In genomic region chr13:46181799-46182490, GRCh38 we compare ENCODE assay signal across 1 cellular context.
TF ChIP-seq lines count a peak whose summit lies in the region.

A gene with protein sequence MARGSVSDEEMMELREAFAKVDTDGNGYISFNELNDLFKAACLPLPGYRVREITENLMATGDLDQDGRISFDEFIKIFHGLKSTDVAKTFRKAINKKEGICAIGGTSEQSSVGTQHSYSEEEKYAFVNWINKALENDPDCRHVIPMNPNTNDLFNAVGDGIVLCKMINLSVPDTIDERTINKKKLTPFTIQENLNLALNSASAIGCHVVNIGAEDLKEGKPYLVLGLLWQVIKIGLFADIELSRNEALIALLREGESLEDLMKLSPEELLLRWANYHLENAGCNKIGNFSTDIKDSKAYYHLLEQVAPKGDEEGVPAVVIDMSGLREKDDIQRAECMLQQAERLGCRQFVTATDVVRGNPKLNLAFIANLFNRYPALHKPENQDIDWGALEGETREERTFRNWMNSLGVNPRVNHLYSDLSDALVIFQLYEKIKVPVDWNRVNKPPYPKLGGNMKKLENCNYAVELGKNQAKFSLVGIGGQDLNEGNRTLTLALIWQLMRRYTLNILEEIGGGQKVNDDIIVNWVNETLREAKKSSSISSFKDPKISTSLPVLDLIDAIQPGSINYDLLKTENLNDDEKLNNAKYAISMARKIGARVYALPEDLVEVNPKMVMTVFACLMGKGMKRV (minus strand): TSS chr13:46182177. CDS start chr13:46159662, 22,515 bp downstream.

TF ChIP-seq in K562, 482 proteins besides CTCF, POLR2A, EP300 and RAD21 (continued from another document):
- TF ChIP-seq PBX2 (CRISPR knock-in tag; IDR thresholded peaks at IDR 0.05; ENCODE audit: low read depth), result no peak
- peak; percentile 44 for TF ChIP-seq PBX2 (tag; conservative IDR thresholded peaks at IDR 0.05; ENCODE audit: low read depth)
- TF ChIP-seq RAD51 (IDR thresholded peaks at IDR 0.05; ENCODE audit: borderline replicate concordance, low read depth), result peak; percentile 47; the same call in 1 of the 2 replicates
- TF ChIP-seq ZNF57 (CRISPR knock-in tag; IDR thresholded peaks at IDR 0.05), result no peak
- peak; percentile 18; the same call in 1 of the 2 replicates for TF ChIP-seq CXXC5 (CRISPR knock-in tag; IDR thresholded peaks at IDR 0.05)
- TF ChIP-seq PRDM10 (IDR thresholded peaks at IDR 0.05; ENCODE audit: partially characterized antibody), result peak; percentile 16
- TF ChIP-seq NCOA6 (IDR thresholded peaks at IDR 0.05), result no peak
- TF ChIP-seq MAZ (CRISPR knock-in tag; conservative IDR thresholded peaks at IDR 0.05 in 1 of 2, IDR thresholded peaks at IDR 0.05 in 1 of 2), result 0 out of 4 replicates have a peak, but pooled peaks of 1 of the 2 experiments have one; percentile 28
- no peak for TF ChIP-seq ELF2 (CRISPR knock-in tag; IDR thresholded peaks at IDR 0.05)
- peak; percentile 53; the same call in 1 of the 2 replicates for TF ChIP-seq NBN (IDR thresholded peaks at IDR 0.05; ENCODE audit: low read depth)
- peak; percentile 52 for TF ChIP-seq TAF1 (IDR thresholded peaks at IDR 0.05; ENCODE audit: control insufficient read depth, extremely low read depth, insufficient read depth, low read length, severe bottlenecking)
- peak; percentile 46 to 57; a peak in 3 of 4 replicates for TF ChIP-seq KDM1A (IDR thresholded peaks at IDR 0.05)
- no peak for TF ChIP-seq ZKSCAN1 (IDR thresholded peaks at IDR 0.05; ENCODE audit: low read depth, low read length)
- TF ChIP-seq NR2C1 (IDR thresholded peaks at IDR 0.05), result no peak
- TF ChIP-seq NR2C1 (tag; IDR thresholded peaks at IDR 0.05), result no peak
- TF ChIP-seq CBX3 (IDR thresholded peaks at IDR 0.05; ENCODE audit: borderline replicate concordance in 1 of 2, low read length in 2 of 2), result peak in 1 of 2 experiments; percentile 82; a peak in 1 of 3 replicates
- TF ChIP-seq TSC22D4 (tag; IDR thresholded peaks at IDR 0.05), result no peak
- no peak for TF ChIP-seq POLR3G (IDR thresholded peaks at IDR 0.05; ENCODE audit: extremely low read depth, insufficient read length, insufficient replicate concordance)
- TF ChIP-seq SIN3B (IDR thresholded peaks at IDR 0.05; ENCODE audit: low read depth), result no peak
- TF ChIP-seq FOXJ3 (CRISPR knock-in tag; IDR thresholded peaks at IDR 0.05), result no peak
